Comparison of ENCODE assay signal across 4 cellular contexts in genomic region chr7:65964671-65965070, GRCh38. TPM values are rescaled to one million over a fixed set of nuclear protein-coding genes. Genes with fewer than 3 reads are reported as not detected.
DNase-seq lines count a peak whose midpoint lies in the region; ATAC-seq, FAIRE-seq and TF ChIP-seq lines count a peak whose summit lies in the region.
"Not testable (repeated sequence)": the region's sequence is repeated elsewhere in the genome, so short reads cannot be mapped to it uniquely, and the experiment has no call there.

No MANE protein-coding gene starts in this region.

- not testable (repeated sequence) for BruUV-seq in HepG2 (replicated peaks; lab: Mats Ljungman, UMichigan)

- TF ChIP-seq POLR2A in HepG2 (IDR thresholded peaks at IDR 0.05; ENCODE audit: insufficient read depth in 1 of 2, low read depth in 2 of 2, low read length in 2 of 2) = not testable (repeated sequence)

- H3K9ac ChIP-seq in HepG2 (ENCODE audit: insufficient read depth, low read depth, low read length) = not testable (repeated sequence)

- not testable (repeated sequence) for H3K27ac Mint-ChIP-seq in WTC11

- intact Hi-C loops in HepG2 (cut with micrococcal nuclease; ENCODE audit: unreplicated experiment); sciatic nerve (cut with DNase I): not testable (repeated sequence)

- not testable (repeated sequence) for TF ChIP-seq RAD21 in HepG2 (CRISPR knock-in tag; IDR thresholded peaks at IDR 0.05)

- H3K36me3 Mint-ChIP-seq in WTC11 = peaks cover 70% of the 10 kb centered on the region

- not testable (repeated sequence) for FAIRE-seq in HepG2 (lab: Jason Lieb, UNC)

- H3K9me3 Mint-ChIP-seq in WTC11 = not testable (repeated sequence)

- not testable (repeated sequence) for H3K4me3 Mint-ChIP-seq in WTC11

- H3K4me1 ChIP-seq in HepG2 (ENCODE audit: insufficient read depth, low read length) = not testable (repeated sequence)

- H3K27me3 ChIP-seq in HepG2 (ENCODE audit: control insufficient read depth in 1 of 2, insufficient read depth in 2 of 2, low read length in 2 of 2) = not testable (repeated sequence)

- TF ChIP-seq CTCF in WTC11 (IDR thresholded peaks at IDR 0.05); HepG2 (CRISPR knock-in tag; IDR thresholded peaks at IDR 0.05): not testable (repeated sequence)

- not testable (repeated sequence) for H3K27me3 Mint-ChIP-seq in WTC11 (ENCODE audit: low read depth)

- 94% methylated on average over 3 of the region's 3 CpGs for WGBS in HepG2 (ENCODE audit: low lambda C conversion rate)

- ATAC-seq in WTC11, HepG2, sciatic nerve: not testable (repeated sequence)

- not testable (repeated sequence) for DNase-seq in WTC11 (ENCODE audit: low spot score); HepG2 (ENCODE audit: low spot score)
- DNase-seq in activated effector memory CD4-positive, alpha-beta T cell treated with anti-CD3 and anti-CD28 coated beads, Interleukin-2, amount 50 U/mL, for 16 hours = peak; percentile 14
- DNase-seq in sciatic nerve (ENCODE audit: low spot score) = peak; percentile 12

- H3K36me3 ChIP-seq in HepG2 (replicated peaks in 1 of 2; ENCODE audit: control insufficient read depth in 1 of 2, insufficient read depth in 2 of 2, low read length in 2 of 2) = peaks cover 23 to 79% of the 10 kb centered on the region in 2 experiments

- not testable (repeated sequence) for H3K4me3 ChIP-seq in HepG2 (replicated peaks in 1 of 3; ENCODE audit: insufficient read depth in 1 of 3, low read depth in 2 of 3, low read length in 3 of 3)

- not testable (repeated sequence) for TF ChIP-seq EP300 in HepG2 (IDR thresholded peaks at IDR 0.05; ENCODE audit: low read depth in 2 of 2, low read length in 2 of 2); HepG2 (CRISPR knock-in tag; IDR thresholded peaks at IDR 0.05; ENCODE audit: borderline replicate concordance)

- POLR2A ChIA-PET in WTC11 (lab: Charles Lee); HepG2 (lab: Yijun Ruan, JAX): not testable (repeated sequence)

- in situ Hi-C loops in HepG2 (cut with HindIII; ENCODE audit: extremely low pct_ligation_motif_present, low pct_unique_long_range_greater_than_20kb) = not testable (repeated sequence)

- CTCF ChIA-PET in WTC11 (lab: Charles Lee) = interaction anchor here (0.6 kb wide), 1 partner anchor 116 kb away, joined by 3 read pairs; no protein-coding TSS in a partner anchor
- CTCF ChIA-PET in HepG2 (lab: Yijun Ruan, JAX; ENCODE audit: low intra/inter-chr PET ratio, low total read pairs) = not testable (repeated sequence)

- not testable (repeated sequence) for H3K9me3 ChIP-seq in HepG2 (ENCODE audit: low read length)

- H2AFZ ChIP-seq in HepG2 (ENCODE audit: low read length) = not testable (repeated sequence)

- H3K79me2 ChIP-seq in HepG2 (ENCODE audit: insufficient read depth, low read length) = not testable (repeated sequence)

- not testable (repeated sequence) for H4K20me1 ChIP-seq in HepG2 (ENCODE audit: insufficient read depth, low read length)

- H3K27ac ChIP-seq in HepG2 (ENCODE audit: extremely low read length, insufficient read depth, low read length) = not testable (repeated sequence)

- not testable (repeated sequence) for H3K4me1 Mint-ChIP-seq in WTC11

- not testable (repeated sequence) for H3K4me2 ChIP-seq in HepG2 (ENCODE audit: low read depth, low read length)

TF ChIP-seq in WTC11, 78 proteins besides CTCF, POLR2A, EP300 and RAD21:
- TF ChIP-seq ZNF121 (CRISPR knock-in tag; IDR thresholded peaks at IDR 0.05) = peak; percentile 70; the same call in 1 of the 2 replicates

TF ChIP-seq in HepG2, 621 proteins besides CTCF, POLR2A, EP300 and RAD21:
- TF ChIP-seq ZNF121 (CRISPR knock-in tag; IDR thresholded peaks at IDR 0.05) = peak; percentile 84

RNA-seq across cellular contexts. Expression of gene GUSB, which starts 17.3 kb away (rescaled TPM):
- total RNA-seq in WTC11 (2021) (40.8 to 45.4 TPM (median 42.3 TPM) in 3 replicates), HepG2 (2016; rRNA removed; fragmentation: Illumina TruSeq; extraction: Trizol) (8.8 and 18.8 TPM in 2 replicates), sciatic nerve (46.6 TPM)
- total RNA-seq in HepG2 (2016; cell fraction: cytosol; rRNA removed; fragmentation: Illumina TruSeq; extraction: Trizol; ENCODE audit: low read depth) = 11.7 and 12.8 TPM in 2 replicates
- total RNA-seq in HepG2 (2016; cell fraction: insoluble cytoplasmic fraction; rRNA removed; fragmentation: Illumina TruSeq; extraction: Trizol) = 7.4 and 20.2 TPM in 2 replicates
- total RNA-seq in HepG2 (2016; cell fraction: membrane; rRNA removed; fragmentation: Illumina TruSeq; extraction: Trizol) = 9.2 and 10.8 TPM in 2 replicates
- 26.0 and 31.3 TPM in 2 replicates for total RNA-seq in HepG2 (2016; cell fraction: nucleus; rRNA removed; fragmentation: Illumina TruSeq; extraction: Trizol)
- polyA plus RNA-seq in HepG2 (2011; rRNA removed) = 57.6 and 60.0 TPM in 2 replicates
- 46.9 and 57.2 TPM in 2 replicates for polyA plus RNA-seq in HepG2 (2011; cell fraction: cytosol; rRNA removed)
- polyA plus RNA-seq in HepG2 (2011; cell fraction: nucleus; rRNA removed) = 214 and 218 TPM in 2 replicates
- polyA plus RNA-seq in HepG2 (2012) = 46.7 and 48.2 TPM in 2 replicates
- 9.4 and 10.5 TPM in 2 replicates for polyA plus RNA-seq in HepG2 (2016; cell fraction: cytosol; fragmentation: Illumina TruSeq; extraction: Trizol; ENCODE audit: low read depth)
- polyA plus RNA-seq in HepG2 (2016; cell fraction: insoluble cytoplasmic fraction; fragmentation: Illumina TruSeq; extraction: Trizol; ENCODE audit: low read depth) = 14.4 and 16.6 TPM in 2 replicates
- polyA plus RNA-seq in HepG2 (2016; cell fraction: membrane; fragmentation: Illumina TruSeq; extraction: Trizol; ENCODE audit: low read depth) = 10.4 and 12.2 TPM in 2 replicates
- 88.4 and 99.7 TPM in 2 replicates for polyA plus RNA-seq in HepG2 (2016; cell fraction: nucleus; fragmentation: Illumina TruSeq; extraction: Trizol; ENCODE audit: insufficient read depth, low read depth)
- polyA minus RNA-seq in HepG2 (2011; rRNA and poly(A)+ RNA removed; ENCODE audit: low replicate concordance) = 85.0 and 99.2 TPM in 2 replicates
- 18.2 and 24.4 TPM in 2 replicates for polyA minus RNA-seq in HepG2 (2011; cell fraction: cytosol; rRNA and poly(A)+ RNA removed)
- polyA minus RNA-seq in HepG2 (2011; cell fraction: nucleus; rRNA and poly(A)+ RNA removed) = 23.9 and 27.4 TPM in 2 replicates
